9 cellular contexts compared by ENCODE assay signal in the genomic region with DNA sequence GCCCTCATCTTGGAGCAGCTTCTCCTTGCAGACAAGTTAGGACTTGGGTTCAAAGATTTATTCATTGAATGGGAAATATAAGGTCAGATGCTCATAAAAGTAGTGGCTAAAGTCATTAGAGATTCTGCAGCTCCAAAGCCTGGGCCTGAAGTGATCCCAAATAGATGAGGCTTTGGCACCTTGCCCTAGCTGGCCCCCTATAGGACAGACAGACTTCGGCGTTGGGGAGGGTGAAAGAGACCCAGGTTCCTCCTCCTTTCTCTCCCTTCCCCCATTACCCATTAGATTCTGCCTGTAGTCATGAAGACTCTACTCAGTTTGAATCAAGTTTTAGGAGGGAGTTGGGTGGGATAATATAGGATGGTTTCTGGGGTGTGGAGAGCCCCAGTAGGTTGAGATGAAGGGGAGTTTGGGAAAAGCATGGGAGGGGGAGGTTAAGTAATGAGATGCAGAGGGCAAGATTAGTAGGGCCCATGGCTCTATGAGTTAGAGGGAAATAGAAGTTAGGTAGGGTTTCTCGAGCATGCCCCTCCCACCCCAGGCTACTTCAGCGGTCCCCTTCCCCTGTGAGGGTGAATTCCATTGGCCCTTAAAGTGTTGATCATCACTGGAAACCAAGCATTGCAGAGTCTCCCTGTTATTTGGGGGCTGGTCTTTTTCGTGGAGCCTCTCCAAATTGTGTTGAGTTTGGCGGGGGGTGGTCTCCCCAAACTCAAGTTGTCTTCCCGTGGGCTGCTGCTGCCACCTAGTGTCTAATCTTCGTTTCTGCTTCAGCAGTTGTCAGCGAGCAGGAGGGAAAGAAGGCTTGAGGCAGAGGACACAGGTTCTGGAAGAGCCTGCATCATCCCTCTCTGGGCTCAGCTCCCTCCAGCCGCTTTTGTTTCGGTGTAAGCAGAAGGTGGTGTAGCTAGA. TPM values are rescaled to one million over a fixed set of nuclear protein-coding genes. Genes with fewer than 3 reads are reported as not detected.
DNase-seq lines count a peak whose midpoint lies in the region; ATAC-seq and TF ChIP-seq lines count a peak whose summit lies in the region.
"Had no signal": no experiment of that assay in that cellular context is flagged by ENCODE, and none has a peak within 500 bp of the region (broad histone marks: within the 10 kb centered on the region; RNA-seq: fewer than 3 reads in every experiment).

No MANE protein-coding gene starts in this region.

- peak; percentile 98 for TF ChIP-seq RAD21 in Ishikawa (IDR thresholded peaks at IDR 0.05; ENCODE audit: low read depth)

- no peak for TF ChIP-seq EP300 in Ishikawa (IDR thresholded peaks at IDR 0.05; ENCODE audit: borderline replicate concordance)

- intact Hi-C loops in sciatic nerve (cut with DNase I) = no loop called here

- ATAC-seq in sciatic nerve = peak; percentile 19
- ATAC-seq in HG03565 (IDR thresholded peaks at IDR 0.05; ENCODE audit: unreplicated experiment) = no peak
- ATAC-seq in GM18517 (IDR thresholded peaks at IDR 0.05; ENCODE audit: unreplicated experiment) = no peak
- ATAC-seq: activated naive CD4-positive, alpha-beta T cell treated with anti-CD3 and anti-CD28 coated beads, Interleukin-2, amount 50 U/mL, for 72 hours had no signal

- DNase-seq in DMS 273 (lab: John Stamatoyannopoulos, UW; ENCODE audit: unreplicated experiment) = peak; percentile 83
- DNase-seq in RPMI8226 = peak; percentile 62
- peak; percentile 45 for DNase-seq in activated gamma-delta T cell treated with anti-CD3 and anti-CD28 coated beads, Interleukin-2, amount 50 U/mL, for 16 hours (ENCODE audit: low read depth)
- peak; percentile 67 for DNase-seq in glomerular visceral epithelial cell (ENCODE audit: extremely low spot score)
- DNase-seq in sciatic nerve (ENCODE audit: low spot score) = peak; percentile 80

TF ChIP-seq in Ishikawa, 13 proteins besides CTCF, POLR2A, EP300 and RAD21:
- TF ChIP-seq NFIC (IDR thresholded peaks at IDR 0.05) (peak; percentile 25; the same call in 1 of the 2 replicates), TCF12 (IDR thresholded peaks at IDR 0.05; ENCODE audit: low read depth) (0 out of 2 replicates have a peak, but pooled peaks have one; percentile 12), ZBTB7A (IDR thresholded peaks at IDR 0.05; ENCODE audit: low read depth) (peak; percentile 23; the same call in 1 of the 2 replicates)
- TF ChIP-seq, protein P1, sequence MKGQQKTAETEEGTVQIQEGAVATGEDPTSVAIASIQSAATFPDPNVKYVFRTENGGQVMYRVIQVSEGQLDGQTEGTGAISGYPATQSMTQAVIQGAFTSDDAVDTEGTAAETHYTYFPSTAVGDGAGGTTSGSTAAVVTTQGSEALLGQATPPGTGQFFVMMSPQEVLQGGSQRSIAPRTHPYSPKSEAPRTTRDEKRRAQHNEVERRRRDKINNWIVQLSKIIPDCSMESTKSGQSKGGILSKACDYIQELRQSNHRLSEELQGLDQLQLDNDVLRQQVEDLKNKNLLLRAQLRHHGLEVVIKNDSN (IDR thresholded peaks at IDR 0.05) = no peak

RNA-seq across cellular contexts. Expression of gene AHDC1, which starts 2.1 kb away (rescaled TPM):
- total RNA-seq in sciatic nerve = 61.9 TPM

RNA-seq across cellular contexts. Expression of gene FGR, which starts 28.9 kb away (rescaled TPM):
- total RNA-seq in sciatic nerve = 15.3 TPM
